In genomic region chr2:64797881-64798590, GRCh38 we compare ENCODE assay signal across 11 cellular contexts.
DNase-seq lines count a peak whose midpoint lies in the region; ATAC-seq and TF ChIP-seq lines count a peak whose summit lies in the region.
"Had no signal": no experiment of that assay in that cellular context is flagged by ENCODE, and none has a peak within 500 bp of the region (broad histone marks: within the 10 kb centered on the region; RNA-seq: fewer than 3 reads in every experiment).

No MANE protein-coding gene starts in this region.

- no peaks in the 10 kb centered on the region for H3K36me3 Mint-ChIP-seq in osteocyte (ENCODE audit: unreplicated experiment)
- no peaks in the 10 kb centered on the region for H3K36me3 Mint-ChIP-seq in H9 (ENCODE audit: insufficient read depth in 1 of 3, low read depth in 3 of 3)
- H3K36me3 Mint-ChIP-seq: natural killer cell treated with Interleukin-12 subunit alpha and Interleukin-12 subunit beta and Interleukin-15 and Interleukin-18, amount 100 ng/mL, for 72 hours had no signal

- TF ChIP-seq CTCF in choroid plexus epithelial cell (conservative IDR thresholded peaks at IDR 0.05; ENCODE audit: low read depth, low read length): no peak
- no peak for TF ChIP-seq CTCF in osteocyte (IDR thresholded peaks at IDR 0.05)
- no peak for TF ChIP-seq CTCF in H9 (conservative IDR thresholded peaks at IDR 0.05)

- no peak for ATAC-seq in GM18907 (IDR thresholded peaks at IDR 0.05; ENCODE audit: unreplicated experiment)
- ATAC-seq: natural killer cell treated with Interleukin-12 subunit alpha and Interleukin-12 subunit beta and Interleukin-15 and Interleukin-18, amount 100 ng/mL, for 72 hours had no signal

- no peak overlapping the region for H2AK5ac ChIP-seq in H9 (ENCODE audit: insufficient read length, low read length)

- no peaks in the 10 kb centered on the region for H3K4me1 ChIP-seq in H9 (ENCODE audit: insufficient read depth, low read length)

- H3K56ac ChIP-seq in H9 (ENCODE audit: insufficient read length, low read depth, low read length): no peak overlapping the region

- H4K8ac ChIP-seq in H9 (replicated peaks; ENCODE audit: insufficient read length, low read depth, low read length): no peak overlapping the region

- H3K4ac ChIP-seq in H9 (ENCODE audit: low read depth, low read length): no peak overlapping the region

- H3K27me3 Mint-ChIP-seq in osteocyte (ENCODE audit: unreplicated experiment): no peaks in the 10 kb centered on the region
- peaks cover 4% of the 10 kb centered on the region for H3K27me3 Mint-ChIP-seq in H9 (ENCODE audit: low read depth)
- H3K27me3 Mint-ChIP-seq: natural killer cell treated with Interleukin-12 subunit alpha and Interleukin-12 subunit beta and Interleukin-15 and Interleukin-18, amount 100 ng/mL, for 72 hours had no signal

- no peak overlapping the region for H3T11ph ChIP-seq in H9 (ENCODE audit: low read length)

- H3K23ac ChIP-seq in H9 (ENCODE audit: insufficient read length, low read depth, low read length): no peak overlapping the region

- WGBS in H9 (ENCODE audit: extremely low coverage, insufficient read length, low lambda C conversion rate): no CpG with 5 or more reads among the region's 4 CpGs

- no peaks in the 10 kb centered on the region for H3K79me1 ChIP-seq in H9 (ENCODE audit: insufficient read depth, low read depth, low read length, poor library complexity, severe bottlenecking)

- no peaks in the 10 kb centered on the region for H3K27me3 ChIP-seq in H9 (ENCODE audit: insufficient read depth, low read length)

- no peaks in the 10 kb centered on the region for H3K79me2 ChIP-seq in H9 (ENCODE audit: insufficient read depth, low read length)

- peak overlapping the region; percentile 69 for H3K27ac Mint-ChIP-seq in osteocyte (ENCODE audit: unreplicated experiment)
- H3K27ac Mint-ChIP-seq in H9: no peak overlapping the region
- H3K27ac Mint-ChIP-seq: natural killer cell treated with Interleukin-12 subunit alpha and Interleukin-12 subunit beta and Interleukin-15 and Interleukin-18, amount 100 ng/mL, for 72 hours had no signal

- no peak overlapping the region for H3K4me3 ChIP-seq in choroid plexus epithelial cell (ENCODE audit: low read depth, low read length)

- no peak overlapping the region for H2BK5ac ChIP-seq in H9 (ENCODE audit: insufficient read length, low read length)

- no peak overlapping the region for H3K27ac ChIP-seq in H9 (ENCODE audit: insufficient read length, low read depth, low read length)

- H4K5ac ChIP-seq in H9 (ENCODE audit: insufficient read length, low read depth, low read length): no peak overlapping the region

- H2BK20ac ChIP-seq in H9 (ENCODE audit: low read depth, low read length, poor library complexity, severe bottlenecking): no peak overlapping the region

- H3K9me3 ChIP-seq in H9 (ENCODE audit: control insufficient read depth, low read depth, low read length): no peaks in the 10 kb centered on the region

- H2AFZ ChIP-seq in H9 (ENCODE audit: low read length): no peak overlapping the region

- no peak overlapping the region for H3K4me2 ChIP-seq in H9 (ENCODE audit: insufficient read depth, insufficient read length, low read length)

- H4K91ac ChIP-seq in H9 (ENCODE audit: insufficient read length, low read depth, low read length): no peak overlapping the region

- no peak overlapping the region for H3K9ac ChIP-seq in H9 (ENCODE audit: extremely low read depth, insufficient read length, low read length)

- H3K23me2 ChIP-seq in H9 (ENCODE audit: insufficient read length, low read depth, low read length, poor library complexity, severe bottlenecking): no peaks in the 10 kb centered on the region

- H2BK12ac ChIP-seq in H9 (ENCODE audit: insufficient read length, low read depth, low read length): no peak overlapping the region

- H3K4me1 Mint-ChIP-seq in osteocyte (ENCODE audit: unreplicated experiment) (peaks cover 34% of the 10 kb centered on the region), H9 (peaks cover 6 to 7% of the 10 kb centered on the region in 2 experiments)

- no peak overlapping the region for H3K14ac ChIP-seq in H9 (ENCODE audit: insufficient read depth, low read length)

- H3K4me3 Mint-ChIP-seq in osteocyte (ENCODE audit: unreplicated experiment) (peak overlapping the region; percentile 15), H9 (no peak overlapping the region)
- H3K4me3 Mint-ChIP-seq: natural killer cell treated with Interleukin-12 subunit alpha and Interleukin-12 subunit beta and Interleukin-15 and Interleukin-18, amount 100 ng/mL, for 72 hours had no signal

- H4K20me1 ChIP-seq in H9 (ENCODE audit: control insufficient read depth, insufficient read depth, insufficient read length): no peaks in the 10 kb centered on the region

- no peak overlapping the region for H2BK15ac ChIP-seq in H9 (ENCODE audit: low read depth, low read length)

- DNase-seq in H4 (ENCODE audit: low spot score) (peak; percentile 90), NCI-H2081 (lab: John Stamatoyannopoulos, UW) (peak; percentile 76 to 93), choroid plexus epithelial cell (ENCODE audit: low read depth) (peak; percentile 60), osteocyte (ENCODE audit: extremely low spot score, unreplicated experiment) (no peak), SIG-M5 treated with dmso at 0.1 percent for 504 hours (lab: John Stamatoyannopoulos, UW; ENCODE audit: unreplicated experiment) (no peak), H9 (no peak), SW 1271 (lab: John Stamatoyannopoulos, UW) (no peak)
- DNase-seq: activated naive CD4-positive, alpha-beta T cell treated with anti-CD3 and anti-CD28 coated beads, Interleukin-2, amount 50 U/mL, for 16 hours; foreskin melanocyte had no signal

- no peak overlapping the region for H3K18ac ChIP-seq in H9 (ENCODE audit: insufficient read length, low read depth, low read length)

- H2BK120ac ChIP-seq in H9 (ENCODE audit: low read depth, low read length, poor library complexity, severe bottlenecking): no peak overlapping the region

- H3K9me3 Mint-ChIP-seq in osteocyte (ENCODE audit: unreplicated experiment): peaks cover 1% of the 10 kb centered on the region
- no peaks in the 10 kb centered on the region for H3K9me3 Mint-ChIP-seq in H9
- H3K9me3 Mint-ChIP-seq: natural killer cell treated with Interleukin-12 subunit alpha and Interleukin-12 subunit beta and Interleukin-15 and Interleukin-18, amount 100 ng/mL, for 72 hours had no signal

Comparison
In these comparisons a context has a peak if more than half of its experiments do, and no peak if none do; other contexts are left out.
1. DNase-seq: peak in H4 (single experiment), NCI-H2081 (2 of 2) and choroid plexus epithelial cell (single experiment); none in osteocyte (single experiment), SIG-M5 treated with dmso at 0.1 percent for 504 hours (single experiment), H9 (single experiment) and SW 1271 (0 of 2).